In genomic region chr1:50419907-50420248, GRCh38 we compare ENCODE assay signal across 1 cellular context.
A peak's percentile ranks its signal among the peaks of the same experiment; 100 is the strongest.
TF ChIP-seq lines count a peak whose summit lies in the region.

No MANE protein-coding gene starts in this region.

TF ChIP-seq in HepG2, 621 proteins besides CTCF, POLR2A, EP300 and RAD21 (continued from another document):
- TF ChIP-seq BRF2 (CRISPR knock-in tag; IDR thresholded peaks at IDR 0.05) (no peak), ZNF343 (CRISPR knock-in tag; IDR thresholded peaks at IDR 0.05) (peak; percentile 80; the same call in 1 of the 2 replicates)
